In genomic region chr6:35178932-35179832, GRCh38 we compare ENCODE assay signal across 1 cellular context.
TF ChIP-seq lines count a peak whose summit lies in the region.

No MANE protein-coding gene starts in this region.

TF ChIP-seq in K562, 482 proteins besides CTCF, POLR2A, EP300 and RAD21 (continued from another document):
- TF ChIP-seq, protein P1, sequence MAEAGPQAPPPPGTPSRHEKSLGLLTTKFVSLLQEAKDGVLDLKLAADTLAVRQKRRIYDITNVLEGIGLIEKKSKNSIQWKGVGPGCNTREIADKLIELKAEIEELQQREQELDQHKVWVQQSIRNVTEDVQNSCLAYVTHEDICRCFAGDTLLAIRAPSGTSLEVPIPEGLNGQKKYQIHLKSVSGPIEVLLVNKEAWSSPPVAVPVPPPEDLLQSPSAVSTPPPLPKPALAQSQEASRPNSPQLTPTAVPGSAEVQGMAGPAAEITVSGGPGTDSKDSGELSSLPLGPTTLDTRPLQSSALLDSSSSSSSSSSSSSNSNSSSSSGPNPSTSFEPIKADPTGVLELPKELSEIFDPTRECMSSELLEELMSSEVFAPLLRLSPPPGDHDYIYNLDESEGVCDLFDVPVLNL (CRISPR knock-in tag; IDR thresholded peaks at IDR 0.05; ENCODE audit: low read depth): no peak
